In the genomic region with DNA sequence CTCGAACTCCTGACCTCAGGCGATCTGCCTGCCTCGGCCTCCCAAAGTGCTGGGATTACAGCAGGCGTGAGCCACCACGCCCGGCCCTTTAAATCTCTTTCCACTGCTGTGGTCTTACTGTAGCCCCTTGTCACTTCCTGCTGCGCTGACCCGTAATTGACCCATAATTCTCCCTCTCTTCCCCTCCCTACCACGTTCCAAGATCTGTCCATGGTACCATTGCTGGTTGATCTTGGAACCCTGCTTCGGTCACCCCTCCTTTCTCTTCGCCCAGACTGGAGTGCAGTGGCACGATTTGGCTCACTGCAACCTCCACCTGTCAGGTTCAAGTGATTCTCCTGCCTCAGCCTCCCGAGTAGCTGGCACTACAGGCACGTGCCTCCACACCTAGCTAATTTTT, we compare ENCODE assay signal across 27 cellular contexts. TPM values are rescaled to one million over a fixed set of nuclear protein-coding genes. Genes with fewer than 3 reads are reported as not detected.
DNase-seq lines count a peak whose midpoint lies in the region; ATAC-seq and TF ChIP-seq lines count a peak whose summit lies in the region.
"Had no signal": no experiment of that assay in that cellular context is flagged by ENCODE, and none has a peak within 500 bp of the region (broad histone marks: within the 10 kb centered on the region; RNA-seq: fewer than 3 reads in every experiment).

No MANE protein-coding gene starts in this region.

- CTCF ChIA-PET in HEK293 (lab: Yijun Ruan, JAX) = no interaction called here
- CTCF ChIA-PET in naive thymus-derived CD4-positive, alpha-beta T cell (lab: Charles Lee) = interaction anchor here (0.6 kb wide), 1 partner anchor 72 kb away, joined by 3 read pairs; no protein-coding TSS in a partner anchor

- no peak overlapping the region for H3K9ac ChIP-seq in BLaER1 treated with 17β-estradiol and CSF1 and Interleukin-3, amounts not matched to agents 10 nM and 100 nM
- peak overlapping the region in 1 of 2 donors; percentile 88 for H3K9ac ChIP-seq in liver (ENCODE audit: low read depth in 1 of 2, low read length in 2 of 2)

- no peaks in the 10 kb centered on the region for H3K9me3 ChIP-seq in BLaER1 treated with 17β-estradiol and CSF1 and Interleukin-3, amounts not matched to agents 10 nM and 100 nM (replicated peaks in 1 of 11)
- H3K9me3 ChIP-seq in HEK293 (ENCODE audit: control insufficient read depth, insufficient read depth, low read depth, low read length) (no peaks in the 10 kb centered on the region), adrenal gland (replicated peaks in 1 of 3) (no peaks in the 10 kb centered on the region), liver (ENCODE audit: control insufficient read depth in 4 of 4, low read length in 3 of 4) (no peaks in the 10 kb centered on the region)
- H3K9me3 ChIP-seq in naive thymus-derived CD4-positive, alpha-beta T cell (ENCODE audit: control insufficient read depth in 2 of 3, low read length in 3 of 3) = no peaks in the 10 kb centered on the region
- H3K9me3 ChIP-seq: mucosa of descending colon, SJSA1 had no signal

- peak overlapping the region in 2 of 9 donors; percentile 55 to 69 for H3K27ac Mint-ChIP-seq in naive thymus-derived CD4-positive, alpha-beta T cell
- H3K27ac Mint-ChIP-seq: nephron; stimulated activated memory B cell treated with anti-CD40 and anti-IgM and Interleukin-4, amounts not matched to agents 10 μg/mL and 1 μg/mL and 100 μg/mL, for 72 hours; T-cell had no signal

- 65 to 75% (median 70%) methylated on average over 14 of the region's 14 CpGs for WGBS in adrenal gland, 4 donors
- 65% methylated on average over 14 of the region's 14 CpGs for WGBS in liver

- peak in 1 of 2 donors; percentile 2 for TF ChIP-seq RAD21 in liver (IDR thresholded peaks at IDR 0.05)

- POLR2A ChIA-PET in HEK293 (lab: Yijun Ruan, JAX) = interaction anchor here (0.6 kb wide), 2 partner anchors 11 to 20 kb away, joined by 5 read pairs; no protein-coding TSS in a partner anchor
- POLR2A ChIA-PET in naive thymus-derived CD4-positive, alpha-beta T cell (lab: Charles Lee) = interaction anchor here (0.6 kb wide), 1 partner anchor 44 kb away, joined by 3 read pairs; no protein-coding TSS in a partner anchor

- no peak overlapping the region for H3K4me3 ChIP-seq in BLaER1 treated with 17β-estradiol and CSF1 and Interleukin-3, amounts not matched to agents 10 nM and 100 nM
- H3K4me3 ChIP-seq in HEK293 (ENCODE audit: low read depth, low read length) (no peak overlapping the region), adrenal gland (no peak overlapping the region), liver (ENCODE audit: low read depth in 1 of 3, low read length in 3 of 3) (no peak overlapping the region)
- no peak overlapping the region for H3K4me3 ChIP-seq in naive thymus-derived CD4-positive, alpha-beta T cell (ENCODE audit: low read length)
- H3K4me3 ChIP-seq: lung, mucosa of descending colon, SJSA1 had no signal

- H4K20me1 ChIP-seq in BLaER1 treated with 17β-estradiol and CSF1 and Interleukin-3, amounts not matched to agents 10 nM and 100 nM = peaks cover 90 to 100% (median 100%) of the 10 kb centered on the region in 11 experiments

- TF ChIP-seq CTCF in HEK293 (tag by site-specific recombination; IDR thresholded peaks at IDR 0.05) (no peak), adrenal gland (IDR thresholded peaks at IDR 0.05) (no peak), liver (IDR thresholded peaks at IDR 0.05; ENCODE audit: low read depth, low read length, missing input control) (no peak)

- H3K4me1 ChIP-seq in BLaER1 treated with 17β-estradiol and CSF1 and Interleukin-3, amounts not matched to agents 10 nM and 100 nM = peaks cover 21 to 79% (median 56%) of the 10 kb centered on the region in 10 experiments
- H3K4me1 ChIP-seq in HEK293 (ENCODE audit: control insufficient read depth, insufficient read depth, low read length) = no peaks in the 10 kb centered on the region
- peaks cover 37 to 91% of the 10 kb centered on the region in 2 donors for H3K4me1 ChIP-seq in adrenal gland (replicated peaks in 1 of 2)
- peaks cover 7 to 68% (median 26%) of the 10 kb centered on the region in 4 donors for H3K4me1 ChIP-seq in liver (ENCODE audit: control insufficient read depth in 4 of 4, insufficient read depth in 4 of 4, low read length in 3 of 4)
- H3K4me1 ChIP-seq in naive thymus-derived CD4-positive, alpha-beta T cell (ENCODE audit: control insufficient read depth in 2 of 2, insufficient read depth in 2 of 2, low read length in 2 of 2) = peaks cover 0 to 2% of the 10 kb centered on the region in 2 donors

- peaks cover 26 to 64% (median 44%) of the 10 kb centered on the region in 7 donors for H3K4me1 Mint-ChIP-seq in naive thymus-derived CD4-positive, alpha-beta T cell

- DNase-seq in adrenal gland = peak in 1 of 7 donors; percentile 24
- no peak for DNase-seq in HUDEP-2 (lab: John Stamatoyannopoulos, UW; ENCODE audit: unreplicated experiment in 76 of 76)
- no peak for DNase-seq in naive thymus-derived CD4-positive, alpha-beta T cell
- no peak for DNase-seq in kidney glomerular epithelial cell (lab: John Stamatoyannopoulos, UW)
- DNase-seq: activated CD4-positive, alpha-beta T cell treated with anti-CD3 and anti-CD28 coated beads, Interleukin-2, amount 50 U/mL, for 48 hours; activated naive CD4-positive, alpha-beta T cell treated with anti-CD3 and anti-CD28 coated beads, Interleukin-2, amount 50 U/mL, for 16 hours; C1 segment of cervical spinal cord; COR-L47; effector CD4-positive, alpha-beta T cell; GDM1; mucosa of descending colon; NCI-H1105; NCI-H187; NCI-H510A; T-cell; trophoblast cell had no signal

- H3K27me3 Mint-ChIP-seq in naive thymus-derived CD4-positive, alpha-beta T cell = no peaks in the 10 kb centered on the region
- H3K27me3 Mint-ChIP-seq: stimulated activated memory B cell treated with anti-CD40 and anti-IgM and Interleukin-4, amounts not matched to agents 10 μg/mL and 1 μg/mL and 100 μg/mL, for 72 hours; T-cell had no signal

- peak overlapping the region in 10 of 11 experiments; percentile 34 to 96 (median 58); a peak in 16 of 22 replicates for H3K4me2 ChIP-seq in BLaER1 treated with 17β-estradiol and CSF1 and Interleukin-3, amounts not matched to agents 10 nM and 100 nM

- H3K27ac ChIP-seq in BLaER1 treated with 17β-estradiol and CSF1 and Interleukin-3, amounts not matched to agents 10 nM and 100 nM = no peak overlapping the region
- H3K27ac ChIP-seq in HEK293 (ENCODE audit: extremely low read depth, low read depth, low read length) (no peak overlapping the region), adrenal gland (peak overlapping the region in 4 of 5 donors; percentile 71 to 97 (median 96)), liver (ENCODE audit: low read depth in 1 of 2, low read length in 2 of 2) (peak overlapping the region; percentile 99 to 100)
- no peak overlapping the region for H3K27ac ChIP-seq in naive thymus-derived CD4-positive, alpha-beta T cell (ENCODE audit: low read depth, low read length)
- H3K27ac ChIP-seq: epithelial cell of prostate, RWPE1, SJSA1 had no signal

- no peak for TF ChIP-seq POLR2A in adrenal gland (IDR thresholded peaks at IDR 0.05)

- peak overlapping the region in 1 of 10 donors; percentile 34 for H3K4me3 Mint-ChIP-seq in naive thymus-derived CD4-positive, alpha-beta T cell
- H3K4me3 Mint-ChIP-seq: stimulated activated memory B cell treated with anti-CD40 and anti-IgM and Interleukin-4, amounts not matched to agents 10 μg/mL and 1 μg/mL and 100 μg/mL, for 72 hours; T-cell had no signal

- no peaks in the 10 kb centered on the region for H3K27me3 ChIP-seq in BLaER1 treated with 17β-estradiol and CSF1 and Interleukin-3, amounts not matched to agents 10 nM and 100 nM
- no peaks in the 10 kb centered on the region for H3K27me3 ChIP-seq in adrenal gland
- H3K27me3 ChIP-seq in liver (ENCODE audit: control insufficient read depth in 4 of 4, insufficient read depth in 4 of 4, low read length in 3 of 4) = no peaks in the 10 kb centered on the region
- no peaks in the 10 kb centered on the region for H3K27me3 ChIP-seq in naive thymus-derived CD4-positive, alpha-beta T cell (ENCODE audit: control insufficient read depth in 2 of 2, insufficient read depth in 2 of 2, low read length in 2 of 2)
- H3K27me3 ChIP-seq: SJSA1 had no signal

- ATAC-seq in GM18511 (IDR thresholded peaks at IDR 0.05; ENCODE audit: unreplicated experiment) = no peak
- no peak for ATAC-seq in naive thymus-derived CD4-positive, alpha-beta T cell
- ATAC-seq: activated CD4-positive, CD25-positive, alpha-beta regulatory T cell treated with anti-CD3 and anti-CD28 coated beads, Interleukin-2, amount 50 U/mL, for 24 hours; mucosa of descending colon; stimulated activated memory B cell treated with anti-CD40 and anti-IgM and Interleukin-4, amounts not matched to agents 10 μg/mL and 1 μg/mL and 100 μg/mL, for 72 hours; T-cell had no signal

- peaks cover 0 to 56% (median 25%) of the 10 kb centered on the region in 11 experiments; a peak in 15 of 22 replicates for H3K36me3 ChIP-seq in BLaER1 treated with 17β-estradiol and CSF1 and Interleukin-3, amounts not matched to agents 10 nM and 100 nM
- H3K36me3 ChIP-seq in HEK293 (ENCODE audit: control insufficient read depth in 2 of 2, insufficient read depth in 1 of 2, low read length in 2 of 2) = no peaks in the 10 kb centered on the region
- peaks cover 0 to 6% of the 10 kb centered on the region in 2 donors for H3K36me3 ChIP-seq in adrenal gland (replicated peaks in 1 of 2)
- H3K36me3 ChIP-seq in liver (ENCODE audit: control insufficient read depth in 4 of 4, insufficient read depth in 3 of 4, low read depth in 1 of 4, low read length in 3 of 4) = peaks cover 0 to 12% (median 4%) of the 10 kb centered on the region in 4 donors
- H3K36me3 ChIP-seq in naive thymus-derived CD4-positive, alpha-beta T cell (ENCODE audit: control insufficient read depth in 2 of 3, insufficient read depth in 3 of 3, low read length in 3 of 3) = peaks cover 0 to 10% (median 0%) of the 10 kb centered on the region in 3 experiments

- H3K9me3 Mint-ChIP-seq in naive thymus-derived CD4-positive, alpha-beta T cell = no peaks in the 10 kb centered on the region
- H3K9me3 Mint-ChIP-seq: nephron; stimulated activated memory B cell treated with anti-CD40 and anti-IgM and Interleukin-4, amounts not matched to agents 10 μg/mL and 1 μg/mL and 100 μg/mL, for 72 hours; T-cell had no signal

- intact Hi-C loops in adrenal gland (cut with DNase I) = no loop called here
- intact Hi-C loops in naive thymus-derived CD4-positive, alpha-beta T cell (cut with micrococcal nuclease) = no loop called here

- peaks cover 0 to 19% (median 3%) of the 10 kb centered on the region in 5 donors for H3K36me3 Mint-ChIP-seq in naive thymus-derived CD4-positive, alpha-beta T cell

RNA-seq across cellular contexts. Expression of a gene that starts 6.5 kb away (rescaled TPM):
- 1,000 to 10,000 TPM in 1 of 8 donors, 100 to 1,000 TPM in 7; 268 to 1,301 (median 582) TPM for total RNA-seq in adrenal gland
- polyA plus RNA-seq in adrenal gland = 100 to 1,000 TPM; 442 to 981 (median 731) TPM
- 100 to 1,000 TPM; 116 to 571 TPM for total RNA-seq in liver
- polyA plus RNA-seq in liver = 100 to 1,000 TPM; 377 to 973 TPM
- total RNA-seq in naive thymus-derived CD4-positive, alpha-beta T cell = 10 to 100 TPM; 45.9 to 72.3 (median 69.7) TPM
- 10 to 100 TPM; 41.6 to 69.2 TPM for polyA plus RNA-seq in naive thymus-derived CD4-positive, alpha-beta T cell

RNA-seq across cellular contexts. Expression of a gene that starts 42.6 kb away (rescaled TPM):
- total RNA-seq in adrenal gland (100 to 1,000 TPM; 123 to 575 (median 247) TPM), liver (10 to 100 TPM; 13.6 to 18.8 TPM)
- polyA plus RNA-seq in adrenal gland (100 to 1,000 TPM; 187 to 225 (median 224) TPM), liver (10 to 100 TPM; 55.7 to 65.0 TPM)
- total RNA-seq in naive thymus-derived CD4-positive, alpha-beta T cell = 10 to 100 TPM; 36.2 to 95.1 (median 47.8) TPM
- 100 to 1,000 TPM; 107 to 124 TPM for polyA plus RNA-seq in naive thymus-derived CD4-positive, alpha-beta T cell

Comparison
In these comparisons a context has a peak if more than half of its experiments do, and no peak if none do; other contexts are left out.
1. H3K27ac ChIP-seq: peak in adrenal gland (4 of 5) and liver (2 of 2); none in BLaER1 treated with 17β-estradiol and CSF1 and Interleukin-3, amounts not matched to agents 10 nM and 100 nM (0 of 11), HEK293 (single experiment) and naive thymus-derived CD4-positive, alpha-beta T cell (single experiment).